8 cellular contexts compared by ENCODE assay signal in genomic region chr19:10717356-10718204, GRCh38.
DNase-seq lines count a peak whose midpoint lies in the region; ATAC-seq lines count a peak whose summit lies in the region.

Gene DNM2 (plus strand): TSS chr19:10718079. CDS start chr19:10718243, 164 bp downstream.

- peak; percentile 99 for DNase-seq in AG08396 (ENCODE audit: low spot score)
- DNase-seq in NCI-H345 (lab: John Stamatoyannopoulos, UW), result peak; percentile 100
- DNase-seq in activated CD4-positive, CD25-positive, alpha-beta regulatory T cell (lab: John Stamatoyannopoulos, UW), result peak; percentile 93 to 94 (median 94)
- peak; percentile 93 to 98 for DNase-seq in central memory CD8-positive, alpha-beta T cell (ENCODE audit: low spot score in 2 of 2)
- DNase-seq in iris pigment epithelial cell (ENCODE audit: low read depth), result peak; percentile 100
- DNase-seq in stimulated activated CD4-positive, alpha-beta T cell treated with anti-CD3 and anti-CD28 coated beads, Interleukin-12 subunit alpha, Interleukin-12 subunit beta, amount 100 ng/mL, for 4 hours, result peak; percentile 94

- H3K4me3 Mint-ChIP-seq in central memory CD8-positive, alpha-beta T cell, result peak within 1 kb of the TSS; percentile 98

- peaks cover 47% of the 10 kb centered on the region for H3K4me1 Mint-ChIP-seq in central memory CD8-positive, alpha-beta T cell

- peak within 1 kb of the TSS; percentile 96 for H3K27ac Mint-ChIP-seq in central memory CD8-positive, alpha-beta T cell (ENCODE audit: low read depth)

- no peaks in the 10 kb centered on the region for H3K27me3 Mint-ChIP-seq in central memory CD8-positive, alpha-beta T cell

- H3K9me3 Mint-ChIP-seq in central memory CD8-positive, alpha-beta T cell, result no peaks in the 10 kb centered on the region

- peaks cover 14% of the 10 kb centered on the region for H3K36me3 Mint-ChIP-seq in central memory CD8-positive, alpha-beta T cell (ENCODE audit: insufficient read depth)

- peak; percentile 88 for ATAC-seq in GM18909 (IDR thresholded peaks at IDR 0.05; ENCODE audit: poor library complexity, unreplicated experiment)
- ATAC-seq in HG03196 (IDR thresholded peaks at IDR 0.05; ENCODE audit: unreplicated experiment), result peak; percentile 83
- ATAC-seq in central memory CD8-positive, alpha-beta T cell (replicated peaks; ENCODE audit: extremely low read depth, poor library complexity, severe bottlenecking), result peak; percentile 91

Comparison
In these comparisons a context has a peak if more than half of its experiments do, and no peak if none do; other contexts are left out.
1. Peak in every context shown above with its lines: DNase-seq and ATAC-seq.